In genomic region chr20:15138548-15139126, GRCh38 we compare ENCODE assay signal across 19 cellular contexts.
A peak's percentile ranks its signal among the peaks of the same experiment; 100 is the strongest.
DNase-seq lines count a peak whose midpoint lies in the region; ATAC-seq and TF ChIP-seq lines count a peak whose summit lies in the region.
"Had no signal": no experiment of that assay in that cellular context is flagged by ENCODE, and none has a peak within 500 bp of the region (broad histone marks: within the 10 kb centered on the region; RNA-seq: fewer than 3 reads in every experiment).

No MANE protein-coding gene starts in this region.

- DNase-seq in NCI-H1092 treated with DMSO at 0.1 percent for 48 hours (lab: John Stamatoyannopoulos, UW) (peak; percentile 28), NCI-H1092 (lab: John Stamatoyannopoulos, UW) (no peak), right lobe of liver (no peak), thyroid gland (peak; percentile 2 to 4), hepatic stellate cell (ENCODE audit: low spot score) (no peak), AG20443 (ENCODE audit: low spot score) (no peak), GM23248 (no peak)
- DNase-seq: Caco-2; CD4-positive, alpha-beta T cell; DMS153; EL; NCI-H1436; NCI-H1930; NCI-H345; OCI-M1; Right ventricle myocardium superior had no signal

- H3K27me3 ChIP-seq in right lobe of liver = no peaks in the 10 kb centered on the region
- no peaks in the 10 kb centered on the region for H3K27me3 ChIP-seq in thyroid gland
- no peaks in the 10 kb centered on the region for H3K27me3 ChIP-seq in GM23248 (replicated peaks; ENCODE audit: insufficient read depth)

- no peak overlapping the region for H3K4me3 ChIP-seq in right lobe of liver
- no peak overlapping the region for H3K4me3 ChIP-seq in thyroid gland (replicated peaks in 1 of 3)
- H3K4me3 ChIP-seq in GM23248 = no peak overlapping the region
- H3K4me3 ChIP-seq: GM12878, K562 had no signal

- H3K9me3 ChIP-seq in right lobe of liver = no peaks in the 10 kb centered on the region
- no peaks in the 10 kb centered on the region for H3K9me3 ChIP-seq in thyroid gland
- no peaks in the 10 kb centered on the region for H3K9me3 ChIP-seq in GM23248 (ENCODE audit: low read depth)
- H3K9me3 ChIP-seq: Caco-2 had no signal

- in situ Hi-C loops in GM23248 (cut with MboI) = no loop called here

- H3K79me2 ChIP-seq in GM23248 (ENCODE audit: insufficient read depth) = no peaks in the 10 kb centered on the region

- no peaks in the 10 kb centered on the region for H4K20me1 ChIP-seq in GM23248 (ENCODE audit: insufficient read depth)

- H3K36me3 ChIP-seq in right lobe of liver (no peaks in the 10 kb centered on the region), thyroid gland (no peaks in the 10 kb centered on the region), GM23248 (ENCODE audit: low read depth) (no peaks in the 10 kb centered on the region)

- no peak for TF ChIP-seq POLR2A in right lobe of liver (IDR thresholded peaks at IDR 0.05)
- no peak for TF ChIP-seq POLR2A in thyroid gland (IDR thresholded peaks at IDR 0.05)

- no peak for TF ChIP-seq CTCF in VCaP (conservative IDR thresholded peaks at IDR 0.05)
- TF ChIP-seq CTCF in right lobe of liver (IDR thresholded peaks at IDR 0.05) = no peak
- no peak for TF ChIP-seq CTCF in thyroid gland (IDR thresholded peaks at IDR 0.05)

- H3K27ac ChIP-seq in VCaP (peak overlapping the region; percentile 63), right lobe of liver (no peak overlapping the region), thyroid gland (no peak overlapping the region), GM23248 (no peak overlapping the region)

- ATAC-seq in right lobe of liver = peak; percentile 36 to 78 (median 72)
- ATAC-seq: GM12878, K562 had no signal

- no peaks in the 10 kb centered on the region for H3F3A ChIP-seq in GM23248 (ENCODE audit: insufficient read depth)

- H2AFZ ChIP-seq in GM23248 = no peak overlapping the region

- H3K9me2 ChIP-seq in GM23248 (ENCODE audit: insufficient read depth) = no peaks in the 10 kb centered on the region

- intact Hi-C loops in right lobe of liver (cut with DNase I) = no loop called here
- intact Hi-C loops in thyroid gland (cut with DNase I) = no loop called here

- H3K4me2 ChIP-seq in GM23248 (ENCODE audit: unreplicated experiment) = no peak overlapping the region

- WGBS in right lobe of liver (ENCODE audit: insufficient coverage, low coverage, low lambda C conversion rate, missing lambda C conversion rate) = 9% methylated on average over 4 of the region's 4 CpGs
- WGBS in thyroid gland, 2 donors = 73 to 76% methylated on average over 4 of the region's 4 CpGs
- WGBS in GM23248 (ENCODE audit: low coverage in 1 of 2, low lambda C conversion rate in 2 of 2, missing lambda C conversion rate in 2 of 2), 2 experiments = 59% methylated on average over 4 of the region's 4 CpGs

- H3K4me1 ChIP-seq in right lobe of liver (peaks cover 0 to 20% (median 2%) of the 10 kb centered on the region in 4 donors), thyroid gland (no peaks in the 10 kb centered on the region), GM23248 (ENCODE audit: insufficient read depth) (no peaks in the 10 kb centered on the region)

- no peak overlapping the region for H3K9ac ChIP-seq in GM23248

Comparison
In these comparisons a context has a peak if more than half of its experiments do, and no peak if none do; other contexts are left out.
1. DNase-seq: peak in NCI-H1092 treated with DMSO at 0.1 percent for 48 hours (single experiment) and thyroid gland (2 of 2); none in NCI-H1092 (single experiment), right lobe of liver (0 of 3), hepatic stellate cell (single experiment), AG20443 (single experiment) and GM23248 (single experiment).